In genomic region chr14:45252356-45253069, GRCh38 we compare ENCODE assay signal across 8 cellular contexts. TPM values are rescaled to one million over a fixed set of nuclear protein-coding genes. Genes with fewer than 3 reads are reported as not detected.
DNase-seq lines count a peak whose midpoint lies in the region; ATAC-seq and TF ChIP-seq lines count a peak whose summit lies in the region.

No MANE protein-coding gene starts in this region.

- H3K27ac ChIP-seq in heart right ventricle (peak overlapping the region; percentile 89 to 97 (median 92)), endodermal cell (ENCODE audit: low read depth, low read length) (no peak overlapping the region)

- in situ Hi-C loops in SK-MEL-5 (cut with HindIII; ENCODE audit: low pct_unique_long_range_greater_than_20kb, low sequenced_read_pairs): no loop called here

- H3K4me1 ChIP-seq in heart right ventricle (peaks cover 0 to 54% (median 36%) of the 10 kb centered on the region in 9 donors), endodermal cell (ENCODE audit: control insufficient read depth, insufficient read depth, low read length) (no peaks in the 10 kb centered on the region), neuron (ENCODE audit: insufficient read depth, low read length) (peaks cover 11% of the 10 kb centered on the region)

- TF ChIP-seq CTCF in heart right ventricle (IDR thresholded peaks at IDR 0.05): no peak
- no peak for TF ChIP-seq CTCF in endodermal cell (conservative IDR thresholded peaks at IDR 0.05)

- ATAC-seq in heart right ventricle (no peak), left ventricle myocardium superior (no peak), GM19467 (IDR thresholded peaks at IDR 0.05; ENCODE audit: unreplicated experiment) (no peak)

- H2AFZ ChIP-seq in neuron (ENCODE audit: low read depth, low read length): peak overlapping the region; percentile 38

- H3K36me3 ChIP-seq in heart right ventricle (no peaks in the 10 kb centered on the region), endodermal cell (ENCODE audit: control insufficient read depth, insufficient read depth, low read length) (no peaks in the 10 kb centered on the region), neuron (ENCODE audit: insufficient read depth, low read length) (no peaks in the 10 kb centered on the region)

- intact Hi-C loops in heart right ventricle (cut with DNase I) (loop anchor here in 8 of 10 donors (1.0 to 10.0 kb wide), 7 partner anchors 115 to 355 kb away; partner anchors contain the start of genes FANCM (in 7 of the 8), FKBP3 (in 7 of the 8), KLHL28 (in 3 of the 8) and TOGARAM1 (in 3 of the 8)), left ventricle myocardium superior (cut with micrococcal nuclease) (loop anchor here (10.0 kb wide), 1 partner anchor 118 kb away; the partner anchor contains the start of genes FANCM and FKBP3)

- H3K9me3 ChIP-seq in heart right ventricle (peaks cover 0 to 5% (median 3%) of the 10 kb centered on the region in 11 donors), endodermal cell (ENCODE audit: control insufficient read depth, low read length) (peaks cover 16% of the 10 kb centered on the region), neuron (ENCODE audit: low read length) (peaks cover 2% of the 10 kb centered on the region)

- peak overlapping the region; percentile 92 for H3K9ac ChIP-seq in endodermal cell (ENCODE audit: extremely low read depth, low read length, poor library complexity, severe bottlenecking)

- peaks cover 15% of the 10 kb centered on the region for H3K4me1 Mint-ChIP-seq in endodermal cell

- DNase-seq in heart right ventricle (no peak), left ventricle myocardium superior (no peak), SK-MEL-5 (ENCODE audit: low read depth, low spot score) (peak; percentile 28), endodermal cell (peak; percentile 50), AG08395 (ENCODE audit: low spot score) (no peak), NCI-H2081 treated with DMSO at 0.1 percent for 48 hours (lab: John Stamatoyannopoulos, UW) (no peak)

- H3K9me3 Mint-ChIP-seq in endodermal cell: peaks cover 16% of the 10 kb centered on the region

- peaks cover 6% of the 10 kb centered on the region for H3K27me3 Mint-ChIP-seq in endodermal cell (ENCODE audit: insufficient read depth)

- 0 to 1% methylated on average over 26 of the region's 26 CpGs for WGBS in heart right ventricle, 2 donors
- WGBS in endodermal cell (ENCODE audit: insufficient coverage in 1 of 2, insufficient read length in 1 of 2), 2 experiments: 0 to 1% methylated on average over 10 to 26 of the region's 26 CpGs

- peak overlapping the region; percentile 83 for H3K4me3 Mint-ChIP-seq in endodermal cell

- peak overlapping the region; percentile 54 to 90 (median 76) for H3K4me3 ChIP-seq in heart right ventricle
- H3K4me3 ChIP-seq in endodermal cell (ENCODE audit: low read length): peak overlapping the region; percentile 92
- H3K4me3 ChIP-seq in neuron (ENCODE audit: low read length): peak overlapping the region; percentile 86

- no peaks in the 10 kb centered on the region for H3K27me3 ChIP-seq in heart right ventricle
- H3K27me3 ChIP-seq in endodermal cell (ENCODE audit: control insufficient read depth, insufficient read depth, low read length, poor library complexity, severe bottlenecking): no peaks in the 10 kb centered on the region
- no peaks in the 10 kb centered on the region for H3K27me3 ChIP-seq in neuron (ENCODE audit: insufficient read depth, low read length)

- H3K27ac Mint-ChIP-seq in endodermal cell: peak overlapping the region; percentile 94

- H3K36me3 Mint-ChIP-seq in endodermal cell (ENCODE audit: low read depth): peaks cover 3% of the 10 kb centered on the region

RNA-seq across cellular contexts. Expression of gene MIS18BP1, which starts 0.5 kb away (rescaled TPM):
- 10 to 100 TPM in 3 of 10 donors, 1 to 10 TPM in 7; 4.7 to 11.2 (median 8.1) TPM for total RNA-seq in heart right ventricle
- polyA plus RNA-seq in heart right ventricle: 1 to 10 TPM; 2.4 to 2.9 TPM
- total RNA-seq in left ventricle myocardium superior: 5.5 TPM
- total RNA-seq in SK-MEL-5 (2014; rRNA removed; shearing (Covaris generic)): 18.9 and 19.0 TPM in 2 replicates
- polyA plus RNA-seq in SK-MEL-5 (2015; cell fraction: cytosol; rRNA removed): 8.7 and 9.8 TPM in 2 replicates
- 24.9 and 48.6 TPM in 2 replicates for polyA plus RNA-seq in SK-MEL-5 (2015; cell fraction: nucleus; rRNA removed)
- total RNA-seq in endodermal cell: 10 to 100 TPM; 61.0 to 91.8 TPM
- 46.4 TPM for polyA plus RNA-seq in endodermal cell (2013, experiment 1 of 2)
- polyA plus RNA-seq in endodermal cell (2013, experiment 2 of 2): 59.0 TPM

Comparison
In these comparisons a context has a peak if more than half of its experiments do, and no peak if none do; other contexts are left out.
1. DNase-seq: peak in SK-MEL-5 (single experiment) and endodermal cell (single experiment); none in heart right ventricle (0 of 2), left ventricle myocardium superior (single experiment), AG08395 (single experiment) and NCI-H2081 treated with DMSO at 0.1 percent for 48 hours (single experiment).
2. Peak in every context shown above with its lines, with median percentiles within 50 percentile points of each other: H3K4me3 ChIP-seq.